Comparison of ENCODE assay signal across 1 cellular context in the genomic region with DNA sequence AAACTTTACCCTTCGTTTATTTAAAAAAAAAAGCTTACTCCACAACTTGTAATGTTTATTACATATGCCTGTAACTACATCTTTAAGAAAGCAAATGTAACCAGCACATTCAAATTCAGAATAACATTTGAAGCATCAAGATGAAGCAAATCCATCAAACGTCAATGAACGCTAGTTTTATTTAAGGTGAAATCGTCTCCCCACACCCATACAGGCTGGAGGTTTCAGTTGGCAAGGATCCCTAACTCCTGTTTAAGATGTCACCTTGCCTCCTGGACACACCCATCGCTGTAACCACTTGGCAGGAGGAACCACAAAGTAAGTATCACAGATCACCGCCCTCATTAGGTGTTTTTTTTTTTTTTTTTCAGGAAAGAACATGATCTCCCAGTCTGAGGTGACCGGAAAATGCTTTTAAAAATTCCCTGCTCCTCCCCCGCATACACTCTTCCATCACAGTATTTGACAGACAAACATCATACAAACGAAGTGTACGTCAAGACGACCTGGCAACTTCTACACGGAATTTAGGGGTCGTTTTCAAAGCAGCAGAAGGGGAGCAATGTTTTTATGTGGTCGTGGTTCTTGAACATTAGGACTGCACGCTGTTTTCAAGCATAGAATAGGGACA.
A peak's percentile ranks its signal among the peaks of the same experiment; 100 is the strongest.
TF ChIP-seq lines count a peak whose summit lies in the region.

No MANE protein-coding gene starts in this region.

TF ChIP-seq in HCT116, 20 proteins besides CTCF, POLR2A, EP300 and RAD21 (continued from another document):
- TF ChIP-seq, protein P1, sequence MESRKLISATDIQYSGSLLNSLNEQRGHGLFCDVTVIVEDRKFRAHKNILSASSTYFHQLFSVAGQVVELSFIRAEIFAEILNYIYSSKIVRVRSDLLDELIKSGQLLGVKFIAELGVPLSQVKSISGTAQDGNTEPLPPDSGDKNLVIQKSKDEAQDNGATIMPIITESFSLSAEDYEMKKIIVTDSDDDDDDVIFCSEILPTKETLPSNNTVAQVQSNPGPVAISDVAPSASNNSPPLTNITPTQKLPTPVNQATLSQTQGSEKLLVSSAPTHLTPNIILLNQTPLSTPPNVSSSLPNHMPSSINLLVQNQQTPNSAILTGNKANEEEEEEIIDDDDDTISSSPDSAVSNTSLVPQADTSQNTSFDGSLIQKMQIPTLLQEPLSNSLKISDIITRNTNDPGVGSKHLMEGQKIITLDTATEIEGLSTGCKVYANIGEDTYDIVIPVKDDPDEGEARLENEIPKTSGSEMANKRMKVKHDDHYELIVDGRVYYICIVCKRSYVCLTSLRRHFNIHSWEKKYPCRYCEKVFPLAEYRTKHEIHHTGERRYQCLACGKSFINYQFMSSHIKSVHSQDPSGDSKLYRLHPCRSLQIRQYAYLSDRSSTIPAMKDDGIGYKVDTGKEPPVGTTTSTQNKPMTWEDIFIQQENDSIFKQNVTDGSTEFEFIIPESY (IDR thresholded peaks at IDR 0.05; ENCODE audit: extremely low read depth, insufficient replicate concordance, low read length) = peak; percentile 39
- TF ChIP-seq SIN3A (IDR thresholded peaks at IDR 0.05; ENCODE audit: low read depth) = peak; percentile 42
- peak; percentile 12; the same call in 1 of the 2 replicates for TF ChIP-seq JUND (IDR thresholded peaks at IDR 0.05)
- TF ChIP-seq, protein P2, sequence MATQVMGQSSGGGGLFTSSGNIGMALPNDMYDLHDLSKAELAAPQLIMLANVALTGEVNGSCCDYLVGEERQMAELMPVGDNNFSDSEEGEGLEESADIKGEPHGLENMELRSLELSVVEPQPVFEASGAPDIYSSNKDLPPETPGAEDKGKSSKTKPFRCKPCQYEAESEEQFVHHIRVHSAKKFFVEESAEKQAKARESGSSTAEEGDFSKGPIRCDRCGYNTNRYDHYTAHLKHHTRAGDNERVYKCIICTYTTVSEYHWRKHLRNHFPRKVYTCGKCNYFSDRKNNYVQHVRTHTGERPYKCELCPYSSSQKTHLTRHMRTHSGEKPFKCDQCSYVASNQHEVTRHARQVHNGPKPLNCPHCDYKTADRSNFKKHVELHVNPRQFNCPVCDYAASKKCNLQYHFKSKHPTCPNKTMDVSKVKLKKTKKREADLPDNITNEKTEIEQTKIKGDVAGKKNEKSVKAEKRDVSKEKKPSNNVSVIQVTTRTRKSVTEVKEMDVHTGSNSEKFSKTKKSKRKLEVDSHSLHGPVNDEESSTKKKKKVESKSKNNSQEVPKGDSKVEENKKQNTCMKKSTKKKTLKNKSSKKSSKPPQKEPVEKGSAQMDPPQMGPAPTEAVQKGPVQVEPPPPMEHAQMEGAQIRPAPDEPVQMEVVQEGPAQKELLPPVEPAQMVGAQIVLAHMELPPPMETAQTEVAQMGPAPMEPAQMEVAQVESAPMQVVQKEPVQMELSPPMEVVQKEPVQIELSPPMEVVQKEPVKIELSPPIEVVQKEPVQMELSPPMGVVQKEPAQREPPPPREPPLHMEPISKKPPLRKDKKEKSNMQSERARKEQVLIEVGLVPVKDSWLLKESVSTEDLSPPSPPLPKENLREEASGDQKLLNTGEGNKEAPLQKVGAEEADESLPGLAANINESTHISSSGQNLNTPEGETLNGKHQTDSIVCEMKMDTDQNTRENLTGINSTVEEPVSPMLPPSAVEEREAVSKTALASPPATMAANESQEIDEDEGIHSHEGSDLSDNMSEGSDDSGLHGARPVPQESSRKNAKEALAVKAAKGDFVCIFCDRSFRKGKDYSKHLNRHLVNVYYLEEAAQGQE (IDR thresholded peaks at IDR 0.05; ENCODE audit: low read depth) = no peak
- peak; percentile 70 for TF ChIP-seq EGR1 (IDR thresholded peaks at IDR 0.05; ENCODE audit: low read depth)
